In the genomic region with DNA sequence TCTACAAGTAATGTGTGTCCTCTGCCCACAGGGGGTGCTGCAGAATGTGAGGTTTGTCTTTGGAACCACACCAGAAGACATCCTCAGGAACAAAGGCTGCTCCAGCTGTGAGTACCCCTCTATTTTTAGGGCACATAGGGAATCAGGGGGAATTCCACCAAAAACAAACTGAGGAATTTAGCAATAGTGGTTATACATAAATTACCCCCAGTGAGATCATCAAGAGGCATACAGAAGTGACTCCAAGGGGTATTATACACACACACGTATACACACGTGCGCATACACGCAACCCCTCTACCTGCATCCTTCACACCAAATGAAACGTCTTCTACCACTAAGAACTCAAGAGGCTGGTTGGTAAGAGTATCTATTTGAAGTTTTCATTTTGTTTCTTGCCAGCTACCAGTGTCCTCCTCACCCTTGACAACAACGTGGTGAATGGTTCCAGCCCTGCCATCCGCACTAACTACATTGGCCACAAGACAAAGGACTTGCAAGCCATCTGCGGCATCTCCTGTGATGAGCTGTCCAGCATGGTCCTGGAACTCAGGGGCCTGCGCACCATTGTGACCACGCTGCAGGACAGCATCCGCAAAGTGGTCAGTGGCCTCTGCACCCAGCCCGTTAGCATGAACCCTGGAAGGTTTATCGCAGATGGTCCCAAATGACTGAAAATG, we compare ENCODE assay signal across 8 cellular contexts. TPM values are rescaled to one million over a fixed set of nuclear protein-coding genes. Genes with fewer than 3 reads are reported as not detected.
DNase-seq lines count a peak whose midpoint lies in the region; ATAC-seq and TF ChIP-seq lines count a peak whose summit lies in the region.

No MANE protein-coding gene starts in this region.

- H2AFZ ChIP-seq in ACC112 (ENCODE audit: low read length, unreplicated experiment), result no peak overlapping the region
- H2AFZ ChIP-seq in HCT116 (ENCODE audit: low read depth, low read length, poor library complexity, severe bottlenecking), result no peak overlapping the region

- TF ChIP-seq CTCF in HCT116 (IDR thresholded peaks at IDR 0.05 in 2 of 3, conservative IDR thresholded peaks at IDR 0.05 in 1 of 3; ENCODE audit: borderline replicate concordance in 1 of 3, insufficient read depth in 1 of 3, low read depth in 2 of 3, low read length in 2 of 3), result peak in 2 of 3 experiments; percentile 28 to 47; a peak in 4 of 6 replicates
- peak; percentile 35 for TF ChIP-seq CTCF in astrocyte of the cerebellum (IDR thresholded peaks at IDR 0.05; ENCODE audit: low read depth, low read length, missing control alignments)

- peak; percentile 23; the same call in 1 of the 2 replicates for TF ChIP-seq RAD21 in HCT116 (IDR thresholded peaks at IDR 0.05; ENCODE audit: low read depth)

- POLR2A ChIA-PET in HCT116 (lab: Charles Lee), result no interaction called here

- CTCF ChIA-PET in HCT116 (lab: Charles Lee), result interaction anchor here (0.7 to 5.5 kb wide), 2 partner anchors 173 to 725 kb away, joined by 3 to 52 read pairs; no protein-coding TSS in a partner anchor

- 97% methylated on average over 7 to 8 of the region's 13 CpGs for WGBS in mesodermal cell (ENCODE audit: insufficient coverage in 2 of 2), 2 experiments

- H3K9me3 ChIP-seq in HCT116 (ENCODE audit: control insufficient read depth in 1 of 2, insufficient read depth in 1 of 2, low read depth in 1 of 2, low read length in 2 of 2) (no peaks in the 10 kb centered on the region), mesodermal cell (ENCODE audit: control insufficient read depth, low read length) (no peaks in the 10 kb centered on the region)

- TF ChIP-seq POLR2A in HCT116 (IDR thresholded peaks at IDR 0.05; ENCODE audit: borderline replicate concordance, extremely low read depth, insufficient read depth, insufficient read length), result no peak

- H3K36me3 ChIP-seq in ACC112 (ENCODE audit: insufficient read depth, low read length), result peaks cover 62% of the 10 kb centered on the region
- H3K36me3 ChIP-seq in HCT116 (ENCODE audit: control insufficient read depth in 1 of 2, insufficient read depth in 2 of 2, low read length in 2 of 2), result peaks cover 3 to 20% of the 10 kb centered on the region in 2 experiments; a peak in 2 of 4 replicates
- H3K36me3 ChIP-seq in mesodermal cell (ENCODE audit: control insufficient read depth, insufficient read depth, low read length), result peaks cover 71% of the 10 kb centered on the region

- H3K79me2 ChIP-seq in ACC112 (ENCODE audit: control insufficient read depth, insufficient read depth, low read length, unreplicated experiment) (peaks cover 52% of the 10 kb centered on the region), HCT116 (ENCODE audit: insufficient read depth, low read length) (no peaks in the 10 kb centered on the region)

- in situ Hi-C loops in astrocyte of the cerebellum (cut with HindIII; ENCODE audit: low sequenced_read_pairs), result no loop called here

- H3K9ac ChIP-seq in HCT116 (ENCODE audit: low read length), result no peak overlapping the region

- H3K9me2 ChIP-seq in HCT116 (ENCODE audit: insufficient read depth), result no peaks in the 10 kb centered on the region

- BruUV-seq in HCT116 (replicated peaks; lab: Mats Ljungman, UMichigan), result no TSS peak

- no peaks in the 10 kb centered on the region for H4K20me1 ChIP-seq in HCT116 (ENCODE audit: insufficient read depth)

- H3K4me3 ChIP-seq in ACC112 (ENCODE audit: low read depth, low read length) (peak overlapping the region; percentile 82), HCT116 (replicated peaks in 1 of 2; ENCODE audit: low read depth in 1 of 2, low read length in 2 of 2) (no peak overlapping the region), astrocyte of the cerebellum (ENCODE audit: low read depth, low read length) (peak overlapping the region; percentile 77), mesodermal cell (ENCODE audit: extremely low read depth, insufficient read depth, low read length, poor library complexity, severe bottlenecking) (peak overlapping the region; percentile 65)

- H3K27me3 ChIP-seq in ACC112 (ENCODE audit: insufficient read depth, low read length) (no peaks in the 10 kb centered on the region), HCT116 (ENCODE audit: insufficient read depth, low read length) (no peaks in the 10 kb centered on the region)

- no peak overlapping the region for H3K4me2 ChIP-seq in HCT116 (ENCODE audit: low read length)

- 0 out of 2 replicates have a peak overlapping the region, but pooled peaks have one; percentile 4 for H3K27ac ChIP-seq in ACC112 (ENCODE audit: low read depth, low read length)
- H3K27ac ChIP-seq in HCT116 (ENCODE audit: low read depth, low read length), result no peak overlapping the region
- no peak overlapping the region for H3K27ac ChIP-seq in mesodermal cell (ENCODE audit: low read depth, low read length, severe bottlenecking)

- RAD21 ChIA-PET in HCT116 (lab: Charles Lee; ENCODE audit: low non-redundant PET in 1 of 2, low total read pairs in 2 of 2, uncharacterized antibody in 2 of 2, unreplicated experiment in 2 of 2), result no interaction called here

- peaks cover 52% of the 10 kb centered on the region for H3K4me1 ChIP-seq in ACC112 (ENCODE audit: control insufficient read depth, insufficient read depth, low read length, unreplicated experiment)
- H3K4me1 ChIP-seq in HCT116 (ENCODE audit: control insufficient read depth in 1 of 2, insufficient read depth in 2 of 2, low read length in 2 of 2), result peaks cover 11 to 29% of the 10 kb centered on the region in 2 experiments
- peaks cover 43% of the 10 kb centered on the region for H3K4me1 ChIP-seq in mesodermal cell (ENCODE audit: control insufficient read depth, insufficient read depth, low read length, poor library complexity, severe bottlenecking)

- intact Hi-C loops in HCT116 (cut with micrococcal nuclease), result no loop called here

- no peak for ATAC-seq in HCT116
- ATAC-seq in HG02885 (IDR thresholded peaks at IDR 0.05; ENCODE audit: poor library complexity, unreplicated experiment), result no peak
- ATAC-seq in HG02884 (IDR thresholded peaks at IDR 0.05; ENCODE audit: unreplicated experiment), result no peak

- no peak for DNase-seq in HCT116 (ENCODE audit: low read depth, low spot score)
- DNase-seq in astrocyte of the cerebellum (ENCODE audit: low read depth), result no peak
- DNase-seq in SHP77 (lab: John Stamatoyannopoulos, UW), result no peak
- DNase-seq in T1000 (lab: John Stamatoyannopoulos, UW), result no peak

TF ChIP-seq in HCT116, 20 proteins besides CTCF, POLR2A, EP300 and RAD21:
- TF ChIP-seq CEBPB (IDR thresholded peaks at IDR 0.05; ENCODE audit: low read depth) (no peak), ELF1 (IDR thresholded peaks at IDR 0.05; ENCODE audit: borderline replicate concordance, low read depth) (no peak)
- TF ChIP-seq, protein P1, sequence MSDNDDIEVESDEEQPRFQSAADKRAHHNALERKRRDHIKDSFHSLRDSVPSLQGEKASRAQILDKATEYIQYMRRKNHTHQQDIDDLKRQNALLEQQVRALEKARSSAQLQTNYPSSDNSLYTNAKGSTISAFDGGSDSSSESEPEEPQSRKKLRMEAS (IDR thresholded peaks at IDR 0.05), result no peak
- TF ChIP-seq, protein P2, sequence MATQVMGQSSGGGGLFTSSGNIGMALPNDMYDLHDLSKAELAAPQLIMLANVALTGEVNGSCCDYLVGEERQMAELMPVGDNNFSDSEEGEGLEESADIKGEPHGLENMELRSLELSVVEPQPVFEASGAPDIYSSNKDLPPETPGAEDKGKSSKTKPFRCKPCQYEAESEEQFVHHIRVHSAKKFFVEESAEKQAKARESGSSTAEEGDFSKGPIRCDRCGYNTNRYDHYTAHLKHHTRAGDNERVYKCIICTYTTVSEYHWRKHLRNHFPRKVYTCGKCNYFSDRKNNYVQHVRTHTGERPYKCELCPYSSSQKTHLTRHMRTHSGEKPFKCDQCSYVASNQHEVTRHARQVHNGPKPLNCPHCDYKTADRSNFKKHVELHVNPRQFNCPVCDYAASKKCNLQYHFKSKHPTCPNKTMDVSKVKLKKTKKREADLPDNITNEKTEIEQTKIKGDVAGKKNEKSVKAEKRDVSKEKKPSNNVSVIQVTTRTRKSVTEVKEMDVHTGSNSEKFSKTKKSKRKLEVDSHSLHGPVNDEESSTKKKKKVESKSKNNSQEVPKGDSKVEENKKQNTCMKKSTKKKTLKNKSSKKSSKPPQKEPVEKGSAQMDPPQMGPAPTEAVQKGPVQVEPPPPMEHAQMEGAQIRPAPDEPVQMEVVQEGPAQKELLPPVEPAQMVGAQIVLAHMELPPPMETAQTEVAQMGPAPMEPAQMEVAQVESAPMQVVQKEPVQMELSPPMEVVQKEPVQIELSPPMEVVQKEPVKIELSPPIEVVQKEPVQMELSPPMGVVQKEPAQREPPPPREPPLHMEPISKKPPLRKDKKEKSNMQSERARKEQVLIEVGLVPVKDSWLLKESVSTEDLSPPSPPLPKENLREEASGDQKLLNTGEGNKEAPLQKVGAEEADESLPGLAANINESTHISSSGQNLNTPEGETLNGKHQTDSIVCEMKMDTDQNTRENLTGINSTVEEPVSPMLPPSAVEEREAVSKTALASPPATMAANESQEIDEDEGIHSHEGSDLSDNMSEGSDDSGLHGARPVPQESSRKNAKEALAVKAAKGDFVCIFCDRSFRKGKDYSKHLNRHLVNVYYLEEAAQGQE (IDR thresholded peaks at IDR 0.05; ENCODE audit: low read depth), result no peak

RNA-seq across cellular contexts. Expression of gene THBS1, which starts 2.8 kb away (rescaled TPM):
- total RNA-seq in HCT116 (2021; ENCODE audit: unreplicated experiment), result 6.3 TPM
- polyA plus RNA-seq in HCT116 (2012), result 2.8 and 5.6 TPM in 2 replicates
- 81.2 TPM for polyA plus RNA-seq in mesodermal cell (2013, experiment 1 of 2)
- 74.4 TPM for polyA plus RNA-seq in mesodermal cell (2013, experiment 2 of 2)

Comparison
In these comparisons a context has a peak if more than half of its experiments do, and no peak if none do; other contexts are left out.
1. H3K4me3 ChIP-seq: peak in ACC112 (single experiment), astrocyte of the cerebellum (single experiment) and mesodermal cell (single experiment); none in HCT116 (0 of 2).